In genomic region chr4:114384629-114385028, GRCh38 we compare ENCODE assay signal across 1 cellular context.
TF ChIP-seq lines count a peak whose summit lies in the region.

No MANE protein-coding gene starts in this region.

TF ChIP-seq in GM23338, 12 proteins besides CTCF, POLR2A, EP300 and RAD21 (continued from another document):
- TF ChIP-seq REST (IDR thresholded peaks at IDR 0.05; ENCODE audit: unreplicated experiment) (no peak), STAT1 (IDR thresholded peaks at IDR 0.05; ENCODE audit: unreplicated experiment) (no peak), ZNF331 (CRISPR knock-in tag; IDR thresholded peaks at IDR 0.05; ENCODE audit: low read depth) (no peak), POLR2AphosphoS5 (IDR thresholded peaks at IDR 0.05; ENCODE audit: low read depth) (no peak), NANOG (IDR thresholded peaks at IDR 0.05; ENCODE audit: borderline replicate concordance) (no peak), ZNF462 (CRISPR knock-in tag; IDR thresholded peaks at IDR 0.05) (no peak)
